ENCODE assay signal across 8 cellular contexts in the genomic region with DNA sequence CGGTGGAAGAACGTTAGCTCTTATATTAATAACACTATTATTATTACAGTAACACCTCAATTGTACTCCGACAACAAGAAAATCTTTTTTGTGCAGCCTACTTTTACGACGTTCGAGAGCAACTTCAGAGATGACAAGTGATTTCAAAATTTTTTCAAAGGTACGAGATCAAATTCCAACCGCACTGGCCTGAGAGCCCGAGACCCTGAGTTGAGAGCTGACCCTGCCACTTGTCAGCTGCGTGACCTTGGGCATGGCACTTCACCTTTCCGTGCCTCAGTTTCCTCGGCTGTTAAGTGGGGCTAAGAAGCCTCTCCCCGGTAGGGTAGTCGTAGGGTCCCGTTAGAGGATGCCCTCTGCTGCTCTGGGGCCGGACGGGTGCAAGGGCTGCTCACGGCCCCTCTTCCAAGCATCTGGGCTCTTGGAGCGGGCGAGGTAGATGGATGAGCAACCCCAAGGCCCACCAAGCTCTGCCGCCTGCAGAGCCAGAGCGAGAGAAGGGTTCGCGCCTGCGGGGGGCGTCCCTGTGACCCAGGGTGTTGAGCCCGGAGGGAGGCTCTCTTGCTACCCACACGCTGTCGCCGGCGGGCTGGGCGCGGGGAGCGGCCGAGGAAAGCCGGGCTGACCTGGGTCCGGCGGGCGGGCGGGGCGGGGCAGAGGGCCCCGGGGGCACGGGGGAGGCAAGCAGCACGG. TPM values are rescaled to one million over a fixed set of nuclear protein-coding genes. Genes with fewer than 3 reads are reported as not detected.
DNase-seq lines count a peak whose midpoint lies in the region; TF ChIP-seq lines count a peak whose summit lies in the region.

No MANE protein-coding gene starts in this region.

- peaks cover 6% of the 10 kb centered on the region for H3K36me3 ChIP-seq in OCI-LY7 (ENCODE audit: insufficient read depth, low read length)
- H3K36me3 ChIP-seq in transverse colon: no peaks in the 10 kb centered on the region

- H3K27me3 Mint-ChIP-seq in HFFc6 (ENCODE audit: insufficient read depth) (no peaks in the 10 kb centered on the region), mesothelial cell of epicardium (ENCODE audit: low read depth) (peaks cover 5% of the 10 kb centered on the region)

- H3K4me1 ChIP-seq in OCI-LY7 (ENCODE audit: insufficient read depth, low read length, poor library complexity, severe bottlenecking) (peaks cover 20% of the 10 kb centered on the region), transverse colon (peaks cover 0 to 22% (median 12%) of the 10 kb centered on the region in 4 donors)

- H3K4me3 ChIP-seq in OCI-LY7 (ENCODE audit: low read depth, low read length, poor library complexity, severe bottlenecking) (peak overlapping the region; percentile 85), coronary artery (peak overlapping the region; percentile 84), transverse colon (peak overlapping the region; percentile 65 to 86 (median 81))

- BruUV-seq in OCI-LY7 (replicated peaks; lab: Mats Ljungman, UMichigan): no TSS peak

- no peaks in the 10 kb centered on the region for H3K79me2 ChIP-seq in OCI-LY7 (ENCODE audit: insufficient read depth, low read depth, low read length)

- H3K9me3 ChIP-seq in OCI-LY7 (ENCODE audit: low read length): no peaks in the 10 kb centered on the region
- H3K9me3 ChIP-seq in transverse colon: no peaks in the 10 kb centered on the region

- H2AFZ ChIP-seq in OCI-LY7 (ENCODE audit: low read length): peak overlapping the region; percentile 89

- H3K4me1 Mint-ChIP-seq in HFFc6 (ENCODE audit: low read depth) (peaks cover 24% of the 10 kb centered on the region), mesothelial cell of epicardium (peaks cover 17% of the 10 kb centered on the region)

- TF ChIP-seq EP300 in transverse colon (IDR thresholded peaks at IDR 0.05; ENCODE audit: low read depth): no peak

- TF ChIP-seq CTCF in HFFc6 (IDR thresholded peaks at IDR 0.05): peak; percentile 29; the same call in 1 of the 2 replicates
- TF ChIP-seq CTCF in OCI-LY7 (conservative IDR thresholded peaks at IDR 0.05; ENCODE audit: low read length): peak; percentile 59
- TF ChIP-seq CTCF in coronary artery (IDR thresholded peaks at IDR 0.05): no peak
- no peak for TF ChIP-seq CTCF in mesothelial cell of epicardium (IDR thresholded peaks at IDR 0.05; ENCODE audit: unreplicated experiment)
- TF ChIP-seq CTCF in transverse colon (IDR thresholded peaks at IDR 0.05): no peak

- H3K27ac ChIP-seq in OCI-LY7 (ENCODE audit: low read depth, low read length, poor library complexity, severe bottlenecking): peak overlapping the region; percentile 5
- peak overlapping the region; percentile 81 to 88 for H3K27ac ChIP-seq in coronary artery
- H3K27ac ChIP-seq in transverse colon: peak overlapping the region; percentile 72 to 83 (median 78)

- WGBS in transverse colon (ENCODE audit: low coverage in 1 of 2), 2 donors: 5% methylated on average over 8 to 34 of the region's 44 CpGs

- CTCF ChIA-PET in OCI-LY7 (lab: Charles Lee; ENCODE audit: unreplicated experiment): interaction anchor here (0.5 to 1.2 kb wide), 4 partner anchors 10 to 93 kb away, joined by 3 to 10 read pairs (median 4); a partner anchor contains a TSS

- DNase-seq in NK-92 treated with Interleukin-12 subunit alpha and Interleukin-12 subunit beta, amount 100 ng/mL, for 24 hours (lab: John Stamatoyannopoulos, UW): peak; percentile 65
- DNase-seq in NK-92 (lab: John Stamatoyannopoulos, UW; ENCODE audit: unreplicated experiment) (no peak), HFFc6 (no peak), OCI-LY7 (ENCODE audit: low spot score) (peak; percentile 69), coronary artery (ENCODE audit: low spot score) (no peak), mesothelial cell of epicardium (ENCODE audit: low spot score in 2 of 2, unreplicated experiment in 2 of 2) (peak in 1 of 2 experiments; percentile 40), transverse colon (peak; percentile 40), GM03348 (ENCODE audit: low spot score) (no peak)

- no peaks in the 10 kb centered on the region for H3K9me3 Mint-ChIP-seq in HFFc6
- no peaks in the 10 kb centered on the region for H3K9me3 Mint-ChIP-seq in mesothelial cell of epicardium

- H3K4me3 Mint-ChIP-seq in HFFc6: peak overlapping the region; percentile 90
- H3K4me3 Mint-ChIP-seq in mesothelial cell of epicardium: peak overlapping the region; percentile 90

- in situ Hi-C loops in transverse colon (cut with MboI; ENCODE audit: low pct_ligation_motif_present in 1 of 4, low pct_unique_long_range_greater_than_20kb in 1 of 4, low sequenced_read_pairs in 3 of 4): no loop called here

- no peaks in the 10 kb centered on the region for H3K27me3 ChIP-seq in transverse colon

- POLR2A ChIA-PET in OCI-LY7 (lab: Charles Lee): interaction anchor here (0.6 to 1.2 kb wide), 14 partner anchors 8 to 503 kb away, joined by 3 to 6 read pairs (median 3); a partner anchor contains a TSS

- H3K27ac Mint-ChIP-seq in HFFc6 (peak overlapping the region; percentile 51), mesothelial cell of epicardium (peak overlapping the region; percentile 39)

- no peaks in the 10 kb centered on the region for H3K36me3 Mint-ChIP-seq in HFFc6 (ENCODE audit: low read depth)
- no peaks in the 10 kb centered on the region for H3K36me3 Mint-ChIP-seq in mesothelial cell of epicardium

- H3K9me2 ChIP-seq in OCI-LY7 (ENCODE audit: insufficient read depth, low read length): no peaks in the 10 kb centered on the region

- peak overlapping the region; percentile 98 for H3K4me2 ChIP-seq in OCI-LY7 (ENCODE audit: low read length)

- intact Hi-C loops in OCI-LY7 (cut with micrococcal nuclease; ENCODE audit: unreplicated experiment) (no loop called here), transverse colon (cut with DNase I; ENCODE audit: low total_unique reads) (no loop called here)

- TF ChIP-seq POLR2A in transverse colon (IDR thresholded peaks at IDR 0.05): no peak

- no peaks in the 10 kb centered on the region for H4K20me1 ChIP-seq in OCI-LY7 (ENCODE audit: insufficient read depth, low read length)

RNA-seq across cellular contexts. Expression of a gene that starts 0.5 kb away (rescaled TPM):
- total RNA-seq in HFFc6 (2021; fragmentation: NEBNext Ultra II Directional; extraction: Animal tissue kit (Norgen Biotek cat#: 25700)): 10 to 100 TPM; 32.8 to 42.3 (median 37.2) TPM
- 10.1 and 14.4 TPM in 2 replicates for total RNA-seq in OCI-LY7 (2014; rRNA removed; shearing (Covaris generic))
- total RNA-seq in OCI-LY7 (2022): 22.1 and 25.0 TPM in 2 replicates
- 23.4 to 24.3 TPM (median 23.6 TPM) in 3 replicates for total RNA-seq in mesothelial cell of epicardium
- total RNA-seq in transverse colon: 10 to 100 TPM in 3 of 4 donors, 1 to 10 TPM in 1; 1.9 to 54.7 (median 33.1) TPM

RNA-seq across cellular contexts. Expression of a gene that starts 28.2 kb away (rescaled TPM):
- 10 to 100 TPM in 5 of 6 experiments, 1 to 10 TPM in 1; 8.6 to 15.7 (median 14.0) TPM for total RNA-seq in HFFc6 (2021; fragmentation: NEBNext Ultra II Directional; extraction: Animal tissue kit (Norgen Biotek cat#: 25700))
- 37.6 and 38.3 TPM in 2 replicates for total RNA-seq in OCI-LY7 (2014; rRNA removed; shearing (Covaris generic))
- 33.0 and 36.8 TPM in 2 replicates for total RNA-seq in OCI-LY7 (2022)
- total RNA-seq in mesothelial cell of epicardium: 12.2 to 15.1 TPM (median 13.7 TPM) in 3 replicates
- 1 to 10 TPM in 3 of 4 donors, under 1 TPM in 1; 0.40 to 9.8 (median 5.1) TPM for total RNA-seq in transverse colon

Comparison
In these comparisons a context has a peak if more than half of its experiments do, and no peak if none do; other contexts are left out.
1. DNase-seq: peak in NK-92 treated with Interleukin-12 subunit alpha and Interleukin-12 subunit beta, amount 100 ng/mL, for 24 hours (single experiment), OCI-LY7 (single experiment) and transverse colon (single experiment); none in NK-92 (single experiment), HFFc6 (single experiment), coronary artery (single experiment) and GM03348 (single experiment).
2. CTCF ChIP-seq: peak in HFFc6 (single experiment) and OCI-LY7 (single experiment); none in coronary artery (single experiment), mesothelial cell of epicardium (single experiment) and transverse colon (0 of 5).
3. H3K27ac ChIP-seq: peak in every context shown above with its lines; median percentile 84 in coronary artery; 78 in transverse colon; 5 in OCI-LY7.
4. Peak in every context shown above with its lines, with median percentiles within 50 percentile points of each other: H3K4me3 ChIP-seq.